1 cellular context compared by ENCODE assay signal in the genomic region with DNA sequence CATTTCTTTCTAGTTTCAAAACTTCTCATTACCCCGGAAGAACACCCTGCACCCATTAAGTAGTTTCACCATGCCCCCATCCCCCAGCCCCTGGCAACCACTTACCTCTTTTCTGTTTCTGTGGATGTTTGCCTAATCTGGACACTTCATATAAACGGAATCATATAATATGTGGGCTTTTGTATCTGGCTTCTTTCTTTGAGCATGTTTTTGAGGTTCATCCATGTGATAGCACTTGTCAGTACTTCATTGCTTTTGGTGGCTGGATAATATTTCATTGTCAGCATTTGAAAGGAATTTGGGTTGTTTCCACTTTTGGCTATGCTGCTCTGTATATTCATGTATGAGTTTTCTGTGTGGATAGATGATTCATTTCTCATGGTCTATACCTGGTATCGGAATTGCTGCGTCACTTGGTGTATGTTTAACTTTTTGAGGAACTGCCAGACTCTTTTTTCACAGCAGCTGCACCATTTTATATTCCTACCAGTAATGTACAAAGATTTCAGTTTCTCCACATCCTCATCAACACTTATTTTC.
TF ChIP-seq lines count a peak whose summit lies in the region.

No MANE protein-coding gene starts in this region.

TF ChIP-seq in K562, 482 proteins besides CTCF, POLR2A, EP300 and RAD21 (continued from another document):
- no peak for TF ChIP-seq NR4A1 (CRISPR knock-in tag; IDR thresholded peaks at IDR 0.05)
- TF ChIP-seq NR4A1 (tag; IDR thresholded peaks at IDR 0.05): no peak
- TF ChIP-seq FOSL1 (tag; conservative IDR thresholded peaks at IDR 0.05): peak; percentile 38
- TF ChIP-seq MAFF (IDR thresholded peaks at IDR 0.05; ENCODE audit: low read length): peak; percentile 58; the same call in 1 of the 2 replicates
- TF ChIP-seq, protein P1, sequence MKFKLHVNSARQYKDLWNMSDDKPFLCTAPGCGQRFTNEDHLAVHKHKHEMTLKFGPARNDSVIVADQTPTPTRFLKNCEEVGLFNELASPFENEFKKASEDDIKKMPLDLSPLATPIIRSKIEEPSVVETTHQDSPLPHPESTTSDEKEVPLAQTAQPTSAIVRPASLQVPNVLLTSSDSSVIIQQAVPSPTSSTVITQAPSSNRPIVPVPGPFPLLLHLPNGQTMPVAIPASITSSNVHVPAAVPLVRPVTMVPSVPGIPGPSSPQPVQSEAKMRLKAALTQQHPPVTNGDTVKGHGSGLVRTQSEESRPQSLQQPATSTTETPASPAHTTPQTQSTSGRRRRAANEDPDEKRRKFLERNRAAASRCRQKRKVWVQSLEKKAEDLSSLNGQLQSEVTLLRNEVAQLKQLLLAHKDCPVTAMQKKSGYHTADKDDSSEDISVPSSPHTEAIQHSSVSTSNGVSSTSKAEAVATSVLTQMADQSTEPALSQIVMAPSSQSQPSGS (CRISPR knock-in tag; IDR thresholded peaks at IDR 0.05): no peak
- no peak for TF ChIP-seq SMARCB1 (IDR thresholded peaks at IDR 0.05; ENCODE audit: insufficient read length, low read depth)
- no peak for TF ChIP-seq ELF1 (tag; IDR thresholded peaks at IDR 0.05)
- no peak for TF ChIP-seq RBM22 (IDR thresholded peaks at IDR 0.05; ENCODE audit: low read depth, low read length, poor library complexity, severe bottlenecking)
- no peak for TF ChIP-seq EGR1 (conservative IDR thresholded peaks at IDR 0.05)
- no peak for TF ChIP-seq ZHX1 (conservative IDR thresholded peaks at IDR 0.05; ENCODE audit: low read length)
- no peak for TF ChIP-seq MCM3 (IDR thresholded peaks at IDR 0.05)
- TF ChIP-seq TCF3 (CRISPR knock-in tag; IDR thresholded peaks at IDR 0.05): no peak
- TF ChIP-seq TCF7L2 (IDR thresholded peaks at IDR 0.05; ENCODE audit: low read depth, low read length): no peak
- TF ChIP-seq, protein P2, sequence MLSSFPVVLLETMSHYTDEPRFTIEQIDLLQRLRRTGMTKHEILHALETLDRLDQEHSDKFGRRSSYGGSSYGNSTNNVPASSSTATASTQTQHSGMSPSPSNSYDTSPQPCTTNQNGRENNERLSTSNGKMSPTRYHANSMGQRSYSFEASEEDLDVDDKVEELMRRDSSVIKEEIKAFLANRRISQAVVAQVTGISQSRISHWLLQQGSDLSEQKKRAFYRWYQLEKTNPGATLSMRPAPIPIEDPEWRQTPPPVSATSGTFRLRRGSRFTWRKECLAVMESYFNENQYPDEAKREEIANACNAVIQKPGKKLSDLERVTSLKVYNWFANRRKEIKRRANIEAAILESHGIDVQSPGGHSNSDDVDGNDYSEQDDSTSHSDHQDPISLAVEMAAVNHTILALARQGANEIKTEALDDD (IDR thresholded peaks at IDR 0.05): no peak
- no peak for TF ChIP-seq KAT2B (IDR thresholded peaks at IDR 0.05; ENCODE audit: low read depth, low read length)
- TF ChIP-seq ZNF695 (CRISPR knock-in tag; IDR thresholded peaks at IDR 0.05): no peak
- no peak for TF ChIP-seq ZNF699 (CRISPR knock-in tag; IDR thresholded peaks at IDR 0.05; ENCODE audit: insufficient replicate concordance)
- TF ChIP-seq, protein P3, sequence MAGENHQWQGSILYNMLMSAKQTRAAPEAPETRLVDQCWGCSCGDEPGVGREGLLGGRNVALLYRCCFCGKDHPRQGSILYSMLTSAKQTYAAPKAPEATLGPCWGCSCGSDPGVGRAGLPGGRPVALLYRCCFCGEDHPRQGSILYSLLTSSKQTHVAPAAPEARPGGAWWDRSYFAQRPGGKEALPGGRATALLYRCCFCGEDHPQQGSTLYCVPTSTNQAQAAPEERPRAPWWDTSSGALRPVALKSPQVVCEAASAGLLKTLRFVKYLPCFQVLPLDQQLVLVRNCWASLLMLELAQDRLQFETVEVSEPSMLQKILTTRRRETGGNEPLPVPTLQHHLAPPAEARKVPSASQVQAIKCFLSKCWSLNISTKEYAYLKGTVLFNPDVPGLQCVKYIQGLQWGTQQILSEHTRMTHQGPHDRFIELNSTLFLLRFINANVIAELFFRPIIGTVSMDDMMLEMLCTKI (IDR thresholded peaks at IDR 0.05; ENCODE audit: partially characterized antibody): no peak
- TF ChIP-seq CTBP1 (IDR thresholded peaks at IDR 0.05; ENCODE audit: borderline replicate concordance): no peak
- no peak for TF ChIP-seq CHD4 (IDR thresholded peaks at IDR 0.05; ENCODE audit: insufficient read depth, insufficient replicate concordance, low read depth, low read length, poor library complexity, severe bottlenecking)
- no peak for TF ChIP-seq ZKSCAN8 (CRISPR knock-in tag; IDR thresholded peaks at IDR 0.05)
- TF ChIP-seq ASH1L (IDR thresholded peaks at IDR 0.05; ENCODE audit: borderline replicate concordance, low read depth, partially characterized antibody): no peak
- no peak for TF ChIP-seq SNRNP70 (optimal IDR thresholded peaks at IDR 0.05; ENCODE audit: low read depth, low read length)
- TF ChIP-seq SFPQ (IDR thresholded peaks at IDR 0.05; ENCODE audit: low read depth, low read length): no peak
- TF ChIP-seq ZNF316 (IDR thresholded peaks at IDR 0.05): peak; percentile 83
- TF ChIP-seq FOXA3 (CRISPR knock-in tag; conservative IDR thresholded peaks at IDR 0.05 in 1 of 2, IDR thresholded peaks at IDR 0.05 in 1 of 2): no peak
- TF ChIP-seq CREBBP (IDR thresholded peaks at IDR 0.05; ENCODE audit: low read depth, low read length): no peak
- TF ChIP-seq SNIP1 (IDR thresholded peaks at IDR 0.05; ENCODE audit: low read depth): no peak
- no peak for TF ChIP-seq ETV6 (IDR thresholded peaks at IDR 0.05; ENCODE audit: borderline replicate concordance in 1 of 2, low read depth in 2 of 2, low read length in 1 of 2)
- TF ChIP-seq ETV6 (CRISPR knock-in tag; IDR thresholded peaks at IDR 0.05; ENCODE audit: borderline replicate concordance): no peak
- no peak for TF ChIP-seq ZKSCAN3 (CRISPR knock-in tag; IDR thresholded peaks at IDR 0.05)
- TF ChIP-seq DEAF1 (CRISPR knock-in tag; IDR thresholded peaks at IDR 0.05): no peak
- no peak for TF ChIP-seq FOS (IDR thresholded peaks at IDR 0.05; ENCODE audit: extremely low read depth, insufficient read length)
- TF ChIP-seq SPI1 (IDR thresholded peaks at IDR 0.05; ENCODE audit: borderline replicate concordance, low read depth, low read length): peak; percentile 74; the same call in 1 of the 2 replicates
- TF ChIP-seq NFE2 (IDR thresholded peaks at IDR 0.05; ENCODE audit: low read depth): peak; percentile 87
- no peak for TF ChIP-seq ZNF121 (CRISPR knock-in tag; conservative IDR thresholded peaks at IDR 0.05)
TF ChIP-seq in K562: peak in this region for 11.
